1 cellular context compared by ENCODE assay signal in the genomic region with DNA sequence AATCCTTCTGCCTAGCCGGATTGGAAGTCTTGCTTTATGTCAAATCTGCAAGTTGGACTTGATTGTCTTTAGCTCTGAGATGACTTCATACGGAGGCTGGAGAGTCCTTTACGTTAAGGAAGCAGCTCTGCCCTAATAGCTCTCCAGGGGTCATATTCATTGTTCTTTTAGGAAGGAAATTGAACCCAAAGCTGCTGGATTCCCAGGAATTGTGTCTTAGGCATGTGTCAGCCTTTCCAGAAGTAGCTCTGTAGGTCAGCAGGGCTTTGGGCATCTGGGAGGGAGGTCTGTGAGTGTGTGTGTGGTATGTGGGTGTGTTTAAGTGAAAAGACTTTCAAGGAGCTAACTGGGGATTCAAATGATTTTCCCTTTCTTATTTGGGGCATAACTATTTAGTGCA.
TF ChIP-seq lines count a peak whose summit lies in the region.

No MANE protein-coding gene starts in this region.

TF ChIP-seq in HEK293, 187 proteins besides CTCF, POLR2A, EP300 and RAD21 (continued from another document):
- TF ChIP-seq, protein P1, sequence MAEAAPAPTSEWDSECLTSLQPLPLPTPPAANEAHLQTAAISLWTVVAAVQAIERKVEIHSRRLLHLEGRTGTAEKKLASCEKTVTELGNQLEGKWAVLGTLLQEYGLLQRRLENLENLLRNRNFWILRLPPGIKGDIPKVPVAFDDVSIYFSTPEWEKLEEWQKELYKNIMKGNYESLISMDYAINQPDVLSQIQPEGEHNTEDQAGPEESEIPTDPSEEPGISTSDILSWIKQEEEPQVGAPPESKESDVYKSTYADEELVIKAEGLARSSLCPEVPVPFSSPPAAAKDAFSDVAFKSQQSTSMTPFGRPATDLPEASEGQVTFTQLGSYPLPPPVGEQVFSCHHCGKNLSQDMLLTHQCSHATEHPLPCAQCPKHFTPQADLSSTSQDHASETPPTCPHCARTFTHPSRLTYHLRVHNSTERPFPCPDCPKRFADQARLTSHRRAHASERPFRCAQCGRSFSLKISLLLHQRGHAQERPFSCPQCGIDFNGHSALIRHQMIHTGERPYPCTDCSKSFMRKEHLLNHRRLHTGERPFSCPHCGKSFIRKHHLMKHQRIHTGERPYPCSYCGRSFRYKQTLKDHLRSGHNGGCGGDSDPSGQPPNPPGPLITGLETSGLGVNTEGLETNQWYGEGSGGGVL (tag by site-specific recombination; IDR thresholded peaks at IDR 0.05), result no peak
